ENCODE assay signal across 20 cellular contexts in the genomic region with DNA sequence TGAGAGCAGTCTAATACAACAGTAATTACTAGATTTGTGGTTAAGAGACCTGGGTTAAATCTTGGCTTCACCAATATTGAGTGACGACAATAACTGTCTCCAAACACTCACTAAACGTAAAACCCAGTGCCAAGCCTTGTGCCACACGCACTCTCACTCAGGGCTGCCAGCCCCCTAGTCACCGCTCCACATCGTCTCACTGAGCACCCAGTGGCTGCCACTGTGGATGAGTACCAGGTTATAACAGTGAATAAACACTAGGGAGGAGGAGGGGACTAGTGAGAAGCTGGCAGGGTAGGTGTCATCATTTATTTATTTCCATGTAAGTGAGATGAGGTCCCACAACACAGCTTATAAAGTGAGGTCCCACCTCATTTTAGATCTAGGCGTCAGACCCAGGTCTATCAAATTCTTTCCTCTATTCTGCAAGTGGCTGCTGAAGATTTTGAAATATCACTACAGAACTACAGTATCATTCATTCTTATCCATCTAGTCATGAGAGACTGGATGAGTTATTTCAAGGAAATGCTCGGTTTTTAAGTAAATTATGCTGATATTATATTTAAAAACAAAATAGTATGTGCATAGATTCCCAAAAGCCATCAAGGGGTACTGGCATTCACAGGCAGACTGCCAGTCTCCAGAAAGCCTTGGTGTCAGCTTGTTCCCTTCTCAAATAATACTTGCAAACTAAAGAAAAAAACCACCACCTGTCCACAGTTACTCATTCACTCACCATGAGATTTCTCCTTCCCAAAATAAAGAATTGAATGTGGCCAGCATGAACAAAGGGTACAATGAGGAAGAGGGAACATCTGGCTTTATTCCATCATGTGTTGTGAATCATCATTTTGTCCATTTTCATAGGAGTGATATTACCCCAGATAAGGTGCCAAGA.
DNase-seq lines count a peak whose midpoint lies in the region; ATAC-seq and TF ChIP-seq lines count a peak whose summit lies in the region.
"Had no signal": no experiment of that assay in that cellular context is flagged by ENCODE, and none has a peak within 500 bp of the region (broad histone marks: within the 10 kb centered on the region; RNA-seq: fewer than 3 reads in every experiment).

No MANE protein-coding gene starts in this region.

- H3K27ac ChIP-seq in CD4-positive, alpha-beta memory T cell (ENCODE audit: low read depth, low read length) = no peak overlapping the region
- H3K27ac ChIP-seq: BLaER1, WERI-Rb-1 had no signal

- in situ Hi-C loops in astrocyte of the cerebellum (cut with HindIII; ENCODE audit: low sequenced_read_pairs) = no loop called here

- H3K4me1 Mint-ChIP-seq in CD4-positive, alpha-beta memory T cell = no peaks in the 10 kb centered on the region
- H3K4me1 Mint-ChIP-seq: activated T-helper 17 cell treated with anti-CD3 and anti-CD28 coated beads, Interleukin-2, amount 50 U/mL, for 72 hours had no signal

- peaks cover 30% of the 10 kb centered on the region for H3K4me1 ChIP-seq in skeletal muscle satellite cell (ENCODE audit: control insufficient read depth, insufficient read depth, low read length)
- H3K4me1 ChIP-seq in CD4-positive, alpha-beta memory T cell (ENCODE audit: insufficient read depth, low read length) = no peaks in the 10 kb centered on the region
- H3K4me1 ChIP-seq: BLaER1 had no signal

- H3K9me3 Mint-ChIP-seq in CD4-positive, alpha-beta memory T cell = no peaks in the 10 kb centered on the region
- H3K9me3 Mint-ChIP-seq: activated CD8-positive, alpha-beta T cell treated with anti-CD3 and anti-CD28 coated beads for 36 hours; activated T-helper 17 cell treated with anti-CD3 and anti-CD28 coated beads, Interleukin-2, amount 50 U/mL, for 72 hours; IgD-negative memory B cell had no signal

- DNase-seq in NCI-H2196 (lab: John Stamatoyannopoulos, UW; ENCODE audit: unreplicated experiment) = peak; percentile 8
- DNase-seq in NCI-H2196 treated with DMSO at 0.1 percent for 48 hours (lab: John Stamatoyannopoulos, UW; ENCODE audit: unreplicated experiment) = no peak
- DNase-seq in astrocyte of the cerebellum (ENCODE audit: low read depth) = peak; percentile 62
- peak; percentile 43 to 72 for DNase-seq in foreskin fibroblast
- no peak for DNase-seq in CD4-positive, alpha-beta memory T cell
- DNase-seq: 8988T; activated CD8-positive, alpha-beta T cell treated with anti-CD3 and anti-CD28 coated beads for 36 hours; NCI-H1092; NCI-H2081 treated with DMSO at 0.1 percent for 48 hours; NCI-H748 treated with DMSO at 0.1 percent for 48 hours; stimulated activated naive CD4-positive, alpha-beta T cell; WERI-Rb-1 had no signal

- TF ChIP-seq POLR2A in GM18505 (IDR thresholded peaks at IDR 0.05; ENCODE audit: borderline replicate concordance, extremely low read depth, insufficient read depth, insufficient read length) = no peak

- POLR2A ChIA-PET in CD4-positive, alpha-beta memory T cell (lab: Charles Lee; ENCODE audit: partially characterized antibody) = no interaction called here

- H3K4me2 ChIP-seq in skeletal muscle satellite cell (ENCODE audit: low read length) = peak overlapping the region; percentile 16
- H3K4me2 ChIP-seq: BLaER1 had no signal

- peaks cover 57% of the 10 kb centered on the region for H3K36me3 ChIP-seq in skeletal muscle satellite cell (ENCODE audit: insufficient read depth, low read length)
- H3K36me3 ChIP-seq in CD4-positive, alpha-beta memory T cell (ENCODE audit: insufficient read depth, low read length) = no peaks in the 10 kb centered on the region
- H3K36me3 ChIP-seq: BLaER1 had no signal

- ATAC-seq in GM18505 (IDR thresholded peaks at IDR 0.05; ENCODE audit: unreplicated experiment) (no peak), GM21526 (IDR thresholded peaks at IDR 0.05; ENCODE audit: low FRiP score, unreplicated experiment) (no peak)
- ATAC-seq: activated CD8-positive, alpha-beta T cell treated with anti-CD3 and anti-CD28 coated beads for 36 hours; activated T-helper 17 cell treated with anti-CD3 and anti-CD28 coated beads, Interleukin-2, amount 50 U/mL, for 72 hours; esophagus mucosa; left lobe of liver had no signal

- H3K4me3 ChIP-seq in astrocyte of the cerebellum (ENCODE audit: low read depth, low read length) = no peak overlapping the region
- no peak overlapping the region for H3K4me3 ChIP-seq in foreskin fibroblast (ENCODE audit: low read depth in 1 of 2, low read length in 2 of 2)
- H3K4me3 ChIP-seq in skeletal muscle satellite cell (ENCODE audit: low read length) = no peak overlapping the region
- no peak overlapping the region for H3K4me3 ChIP-seq in CD4-positive, alpha-beta memory T cell (ENCODE audit: low read length in 2 of 2)
- H3K4me3 ChIP-seq: BLaER1 had no signal

- H3K27me3 ChIP-seq in skeletal muscle satellite cell (ENCODE audit: control insufficient read depth, insufficient read depth, low read length) = no peaks in the 10 kb centered on the region
- no peaks in the 10 kb centered on the region for H3K27me3 ChIP-seq in CD4-positive, alpha-beta memory T cell (ENCODE audit: insufficient read depth, low read length)
- H3K27me3 ChIP-seq: BLaER1 had no signal

- no peak for TF ChIP-seq CTCF in astrocyte of the cerebellum (IDR thresholded peaks at IDR 0.05; ENCODE audit: low read depth, low read length, missing control alignments)
- no peak for TF ChIP-seq CTCF in foreskin fibroblast (IDR thresholded peaks at IDR 0.05; ENCODE audit: low read depth, low read length)

- H3K27ac Mint-ChIP-seq in CD4-positive, alpha-beta memory T cell = no peak overlapping the region
- H3K27ac Mint-ChIP-seq: activated CD8-positive, alpha-beta T cell treated with anti-CD3 and anti-CD28 coated beads for 36 hours; activated T-helper 17 cell treated with anti-CD3 and anti-CD28 coated beads, Interleukin-2, amount 50 U/mL, for 72 hours; IgD-negative memory B cell had no signal

- CTCF ChIA-PET in CD4-positive, alpha-beta memory T cell (lab: Charles Lee; ENCODE audit: partially characterized antibody) = no interaction called here

- peaks cover 0 to 7% of the 10 kb centered on the region in 2 donors for H3K36me3 Mint-ChIP-seq in CD4-positive, alpha-beta memory T cell

- intact Hi-C loops in CD4-positive, alpha-beta memory T cell (cut with micrococcal nuclease) = no loop called here

- H3K9me3 ChIP-seq in skeletal muscle satellite cell (replicated peaks; ENCODE audit: low read length) = no peaks in the 10 kb centered on the region
- no peaks in the 10 kb centered on the region for H3K9me3 ChIP-seq in CD4-positive, alpha-beta memory T cell (ENCODE audit: control insufficient read depth in 1 of 2, low read length in 2 of 2)
- H3K9me3 ChIP-seq: BLaER1 had no signal

- H3K4me3 Mint-ChIP-seq in CD4-positive, alpha-beta memory T cell = no peak overlapping the region
- H3K4me3 Mint-ChIP-seq: activated CD8-positive, alpha-beta T cell treated with anti-CD3 and anti-CD28 coated beads for 36 hours; activated T-helper 17 cell treated with anti-CD3 and anti-CD28 coated beads, Interleukin-2, amount 50 U/mL, for 72 hours; IgD-negative memory B cell had no signal

- peaks cover 0 to 3% of the 10 kb centered on the region in 2 donors for H3K27me3 Mint-ChIP-seq in CD4-positive, alpha-beta memory T cell
- H3K27me3 Mint-ChIP-seq: activated CD8-positive, alpha-beta T cell treated with anti-CD3 and anti-CD28 coated beads for 36 hours; activated T-helper 17 cell treated with anti-CD3 and anti-CD28 coated beads, Interleukin-2, amount 50 U/mL, for 72 hours; IgD-negative memory B cell had no signal

- H3K9ac ChIP-seq in skeletal muscle satellite cell (ENCODE audit: low read depth, low read length) = no peak overlapping the region
- H3K9ac ChIP-seq: BLaER1 had no signal

Comparison
In these comparisons a context has a peak if more than half of its experiments do, and no peak if none do; other contexts are left out.
1. DNase-seq: peak in NCI-H2196 (single experiment), astrocyte of the cerebellum (single experiment) and foreskin fibroblast (2 of 2); none in NCI-H2196 treated with DMSO at 0.1 percent for 48 hours (single experiment) and CD4-positive, alpha-beta memory T cell (0 of 5).